16 cellular contexts compared by ENCODE assay signal in genomic region chr2:163692611-163693482, GRCh38. TPM values are rescaled to one million over a fixed set of nuclear protein-coding genes. Genes with fewer than 3 reads are reported as not detected.
DNase-seq lines count a peak whose midpoint lies in the region; ATAC-seq and TF ChIP-seq lines count a peak whose summit lies in the region.
"Had no signal": no experiment of that assay in that cellular context is flagged by ENCODE, and none has a peak within 500 bp of the region (broad histone marks: within the 10 kb centered on the region; RNA-seq: fewer than 3 reads in every experiment).

No MANE protein-coding gene starts in this region.

- H3K27me3 ChIP-seq in Panc1 (ENCODE audit: control insufficient read depth, insufficient read depth, low read length), result no peaks in the 10 kb centered on the region
- no peaks in the 10 kb centered on the region for H3K27me3 ChIP-seq in neuronal stem cell (ENCODE audit: control insufficient read depth in 3 of 3, insufficient read depth in 3 of 3, low read depth in 1 of 3, low read length in 3 of 3)

- H3K4me1 Mint-ChIP-seq in stimulated activated naive B cell treated with anti-CD40 and anti-IgM and Interleukin-4, amounts not matched to agents 10 μg/mL and 1 μg/mL and 100 μg/mL, for 72 hours, result no peaks in the 10 kb centered on the region
- H3K4me1 Mint-ChIP-seq in type B pancreatic cell (ENCODE audit: unreplicated experiment), result peaks cover 6% of the 10 kb centered on the region
- no peaks in the 10 kb centered on the region for H3K4me1 Mint-ChIP-seq in activated CD4-positive, alpha-beta memory T cell treated with anti-CD3 and anti-CD28 coated beads, Interleukin-2, amount 10 ng/mL, durations not matched to agents 7 days and 5 days
- H3K4me1 Mint-ChIP-seq: activated T-helper 17 cell treated with anti-CD3 and anti-CD28 coated beads, Interleukin-2, amount 50 U/mL, for 72 hours had no signal

- no peak overlapping the region for H3K4ac ChIP-seq in neuronal stem cell (ENCODE audit: low read length)

- H3K4me3 ChIP-seq in AG10803 (ENCODE audit: low read length) (no peak overlapping the region), Panc1 (ENCODE audit: low read depth in 2 of 2, low read length in 2 of 2) (no peak overlapping the region), fibroblast of the aortic adventitia (ENCODE audit: low read depth, low read length) (no peak overlapping the region), neuronal stem cell (ENCODE audit: low read length in 2 of 2) (no peak overlapping the region)

- no peaks in the 10 kb centered on the region for H3K36me3 ChIP-seq in Panc1 (ENCODE audit: control insufficient read depth, insufficient read depth, low read length)
- H3K36me3 ChIP-seq in neuronal stem cell (replicated peaks in 1 of 2; ENCODE audit: control insufficient read depth in 2 of 2, insufficient read depth in 2 of 2, low read length in 2 of 2), result peaks cover 2 to 4% of the 10 kb centered on the region in 2 donors

- in situ Hi-C loops in Panc1 (cut with HindIII; ENCODE audit: low pct_unique_long_range_greater_than_20kb, low sequenced_read_pairs), result no loop called here

- H3K4me3 Mint-ChIP-seq in stimulated activated naive B cell treated with anti-CD40 and anti-IgM and Interleukin-4, amounts not matched to agents 10 μg/mL and 1 μg/mL and 100 μg/mL, for 72 hours, result no peak overlapping the region
- no peak overlapping the region for H3K4me3 Mint-ChIP-seq in type B pancreatic cell
- H3K4me3 Mint-ChIP-seq in activated CD4-positive, alpha-beta memory T cell treated with anti-CD3 and anti-CD28 coated beads, Interleukin-2, amount 10 ng/mL, durations not matched to agents 7 days and 5 days, result no peak overlapping the region
- H3K4me3 Mint-ChIP-seq: activated T-helper 17 cell treated with anti-CD3 and anti-CD28 coated beads, Interleukin-2, amount 50 U/mL, for 72 hours had no signal

- H2BK12ac ChIP-seq in neuronal stem cell (ENCODE audit: low read length), result no peak overlapping the region

- H3K27ac Mint-ChIP-seq in stimulated activated naive B cell treated with anti-CD40 and anti-IgM and Interleukin-4, amounts not matched to agents 10 μg/mL and 1 μg/mL and 100 μg/mL, for 72 hours, result no peak overlapping the region
- no peak overlapping the region for H3K27ac Mint-ChIP-seq in type B pancreatic cell
- no peak overlapping the region for H3K27ac Mint-ChIP-seq in activated CD4-positive, alpha-beta memory T cell treated with anti-CD3 and anti-CD28 coated beads, Interleukin-2, amount 10 ng/mL, durations not matched to agents 7 days and 5 days
- H3K27ac Mint-ChIP-seq: activated T-helper 17 cell treated with anti-CD3 and anti-CD28 coated beads, Interleukin-2, amount 50 U/mL, for 72 hours had no signal

- H3K79me1 ChIP-seq in neuronal stem cell (ENCODE audit: low read depth, low read length), result peaks cover 4% of the 10 kb centered on the region

- intact Hi-C loops in Panc1 (cut with micrococcal nuclease; ENCODE audit: unreplicated experiment), result no loop called here

- H3K27me3 Mint-ChIP-seq in stimulated activated naive B cell treated with anti-CD40 and anti-IgM and Interleukin-4, amounts not matched to agents 10 μg/mL and 1 μg/mL and 100 μg/mL, for 72 hours, result no peaks in the 10 kb centered on the region
- peaks cover 13% of the 10 kb centered on the region for H3K27me3 Mint-ChIP-seq in type B pancreatic cell
- no peaks in the 10 kb centered on the region for H3K27me3 Mint-ChIP-seq in activated CD4-positive, alpha-beta memory T cell treated with anti-CD3 and anti-CD28 coated beads, Interleukin-2, amount 10 ng/mL, durations not matched to agents 7 days and 5 days
- H3K27me3 Mint-ChIP-seq: activated T-helper 17 cell treated with anti-CD3 and anti-CD28 coated beads, Interleukin-2, amount 50 U/mL, for 72 hours had no signal

- CTCF ChIA-PET in Panc1 (lab: Charles Lee), result interaction anchor here (0.6 kb wide), 1 partner anchor 342 kb away, joined by 3 read pairs; no protein-coding TSS in a partner anchor
- CTCF ChIA-PET in activated CD4-positive, alpha-beta memory T cell treated with anti-CD3 and anti-CD28 coated beads, Interleukin-2, amount 10 ng/mL, durations not matched to agents 7 days and 5 days (lab: Charles Lee), result no interaction called here

- H3K9me3 ChIP-seq in Panc1 (ENCODE audit: control insufficient read depth, insufficient read depth, low read depth, low read length) (no peaks in the 10 kb centered on the region), neuronal stem cell (replicated peaks in 1 of 2; ENCODE audit: control insufficient read depth in 2 of 2, insufficient read depth in 1 of 2, low read depth in 1 of 2, low read length in 2 of 2) (no peaks in the 10 kb centered on the region)

- H3K9me3 Mint-ChIP-seq in stimulated activated naive B cell treated with anti-CD40 and anti-IgM and Interleukin-4, amounts not matched to agents 10 μg/mL and 1 μg/mL and 100 μg/mL, for 72 hours, result no peaks in the 10 kb centered on the region
- H3K9me3 Mint-ChIP-seq in type B pancreatic cell, result no peaks in the 10 kb centered on the region
- no peaks in the 10 kb centered on the region for H3K9me3 Mint-ChIP-seq in activated CD4-positive, alpha-beta memory T cell treated with anti-CD3 and anti-CD28 coated beads, Interleukin-2, amount 10 ng/mL, durations not matched to agents 7 days and 5 days

- no peak overlapping the region for H3K14ac ChIP-seq in neuronal stem cell (ENCODE audit: low read length)

- no peaks in the 10 kb centered on the region for H3K4me1 ChIP-seq in Panc1 (ENCODE audit: control insufficient read depth, insufficient read depth, low read length)
- peaks cover 0 to 21% of the 10 kb centered on the region in 2 donors for H3K4me1 ChIP-seq in neuronal stem cell (ENCODE audit: control insufficient read depth in 2 of 2, insufficient read depth in 1 of 2, low read depth in 1 of 2, low read length in 2 of 2)

- H3K18ac ChIP-seq in neuronal stem cell (ENCODE audit: low read length), result no peak overlapping the region

- DNase-seq in AG10803 (ENCODE audit: low read depth) (peak; percentile 6), Panc1 (ENCODE audit: low read depth, low spot score) (no peak), fibroblast of the aortic adventitia (ENCODE audit: low read depth) (peak; percentile 35), neuronal stem cell (ENCODE audit: low spot score) (no peak), type B pancreatic cell (ENCODE audit: extremely low spot score, unreplicated experiment) (no peak), NCI-H1436 (lab: John Stamatoyannopoulos, UW) (no peak)
- no peak for DNase-seq in stimulated activated naive B cell treated with anti-CD40 and anti-IgM and Interleukin-4, amounts not matched to agents 10 μg/mL and 1 μg/mL and 100 μg/mL, for 72 hours
- no peak for DNase-seq in activated CD4-positive, alpha-beta memory T cell treated with anti-CD3 and anti-CD28 coated beads, Interleukin-2, amount 10 ng/mL, durations not matched to agents 7 days and 5 days
- DNase-seq: hippocampal formation, NCI-H1694, NCI-H524 treated with DMSO at 0.1 percent for 48 hours, occipital lobe, RPMI8226, trophoblast cell had no signal

- TF ChIP-seq CTCF in AG10803 (conservative IDR thresholded peaks at IDR 0.05; ENCODE audit: low read length), result no peak
- no peak for TF ChIP-seq CTCF in Panc1 (IDR thresholded peaks at IDR 0.05)
- TF ChIP-seq CTCF in fibroblast of the aortic adventitia (IDR thresholded peaks at IDR 0.05; ENCODE audit: insufficient read depth, low read length), result no peak
- TF ChIP-seq CTCF in type B pancreatic cell (conservative IDR thresholded peaks at IDR 0.05), result no peak

- H2BK120ac ChIP-seq in neuronal stem cell (ENCODE audit: low read depth, low read length), result no peak overlapping the region

- no CpG with 5 or more reads among the region's 7 CpGs for WGBS in neuronal stem cell (ENCODE audit: extremely low coverage in 2 of 2, insufficient read length in 2 of 2, insufficient replicate concordance in 1 of 2), 2 donors

- no peak overlapping the region for H3K9ac ChIP-seq in neuronal stem cell (ENCODE audit: low read depth, low read length, poor library complexity)

- peak; percentile 70; the same call in 1 of the 2 replicates for ATAC-seq in Panc1
- ATAC-seq in stimulated activated naive B cell treated with anti-CD40 and anti-IgM and Interleukin-4, amounts not matched to agents 10 μg/mL and 1 μg/mL and 100 μg/mL, for 72 hours (replicated peaks), result no peak
- ATAC-seq: activated T-helper 17 cell treated with anti-CD3 and anti-CD28 coated beads, Interleukin-2, amount 50 U/mL, for 72 hours had no signal

- H3K27ac ChIP-seq in Panc1 (ENCODE audit: low read length) (peak overlapping the region; percentile 30), neuronal stem cell (replicated peaks; ENCODE audit: low read length) (peak overlapping the region; percentile 8)

- no peak overlapping the region for H2AFZ ChIP-seq in neuronal stem cell (ENCODE audit: low read length)

- H3K23ac ChIP-seq in neuronal stem cell (ENCODE audit: low read depth, low read length, poor library complexity), result no peak overlapping the region

- no peak overlapping the region for H2BK15ac ChIP-seq in neuronal stem cell (ENCODE audit: low read length)

- POLR2A ChIA-PET in Panc1 (lab: Charles Lee), result no interaction called here
- POLR2A ChIA-PET in activated CD4-positive, alpha-beta memory T cell treated with anti-CD3 and anti-CD28 coated beads, Interleukin-2, amount 10 ng/mL, durations not matched to agents 7 days and 5 days (lab: Charles Lee), result no interaction called here

- H3K36me3 Mint-ChIP-seq in stimulated activated naive B cell treated with anti-CD40 and anti-IgM and Interleukin-4, amounts not matched to agents 10 μg/mL and 1 μg/mL and 100 μg/mL, for 72 hours, result no peaks in the 10 kb centered on the region
- peaks cover 8% of the 10 kb centered on the region for H3K36me3 Mint-ChIP-seq in type B pancreatic cell
- H3K36me3 Mint-ChIP-seq in activated CD4-positive, alpha-beta memory T cell treated with anti-CD3 and anti-CD28 coated beads, Interleukin-2, amount 10 ng/mL, durations not matched to agents 7 days and 5 days (ENCODE audit: low read depth), result no peaks in the 10 kb centered on the region

- no peak overlapping the region for H4K91ac ChIP-seq in neuronal stem cell (ENCODE audit: low read depth, low read length, poor library complexity)

- H4K8ac ChIP-seq in neuronal stem cell (ENCODE audit: low read depth, low read length), result no peak overlapping the region

- H3K4me2 ChIP-seq in neuronal stem cell (ENCODE audit: insufficient read depth, low read length, poor library complexity, severe bottlenecking), result no peak overlapping the region

- no TSS peak for BruUV-seq in Panc1 (replicated peaks; lab: Mats Ljungman, UMichigan)

- H2AK5ac ChIP-seq in neuronal stem cell (ENCODE audit: low read depth, low read length), result no peak overlapping the region

- H2BK5ac ChIP-seq in neuronal stem cell (ENCODE audit: low read length), result no peak overlapping the region

RNA-seq across cellular contexts. Expression of gene FIGN, which starts 43.0 kb away (rescaled TPM):
- total RNA-seq in Panc1 (2021; ENCODE audit: unreplicated experiment), result 19.5 TPM
- polyA plus RNA-seq in Panc1 (2012; ENCODE audit: insufficient read length), result 6.1 TPM
- total RNA-seq in fibroblast of the aortic adventitia (ENCODE audit: low replicate concordance), result 2.5 and 4.1 TPM in 2 replicates
- 31.0 TPM for polyA plus RNA-seq in neuronal stem cell (2013, experiment 1 of 2)
- polyA plus RNA-seq in neuronal stem cell (2013, experiment 2 of 2), result 31.9 TPM
- total RNA-seq in type B pancreatic cell (ENCODE audit: low replicate concordance), result 8.6 and 19.5 TPM in 2 replicates
- not detected for total RNA-seq in activated CD4-positive, alpha-beta memory T cell treated with anti-CD3 and anti-CD28 coated beads, Interleukin-2, amount 10 ng/mL, durations not matched to agents 7 days and 5 days
- total RNA-seq: activated T-helper 17 cell treated with anti-CD3 and anti-CD28 coated beads, Interleukin-2, amount 50 U/mL, for 72 hours; T-helper 2 cell treated with Interferon-gamma antibody and Interleukin-4, amounts not matched to agents 100 ng/mL and 5 ng/mL, for 36 hours had no signal

Comparison
In these comparisons a context has a peak if more than half of its experiments do, and no peak if none do; other contexts are left out.
1. DNase-seq: peak in AG10803 (single experiment) and fibroblast of the aortic adventitia (single experiment); none in Panc1 (single experiment), neuronal stem cell (single experiment), stimulated activated naive B cell treated with anti-CD40 and anti-IgM and Interleukin-4, amounts not matched to agents 10 μg/mL and 1 μg/mL and 100 μg/mL, for 72 hours (single experiment), type B pancreatic cell (single experiment), activated CD4-positive, alpha-beta memory T cell treated with anti-CD3 and anti-CD28 coated beads, Interleukin-2, amount 10 ng/mL, durations not matched to agents 7 days and 5 days (single experiment) and NCI-H1436 (single experiment).